In the genomic region with DNA sequence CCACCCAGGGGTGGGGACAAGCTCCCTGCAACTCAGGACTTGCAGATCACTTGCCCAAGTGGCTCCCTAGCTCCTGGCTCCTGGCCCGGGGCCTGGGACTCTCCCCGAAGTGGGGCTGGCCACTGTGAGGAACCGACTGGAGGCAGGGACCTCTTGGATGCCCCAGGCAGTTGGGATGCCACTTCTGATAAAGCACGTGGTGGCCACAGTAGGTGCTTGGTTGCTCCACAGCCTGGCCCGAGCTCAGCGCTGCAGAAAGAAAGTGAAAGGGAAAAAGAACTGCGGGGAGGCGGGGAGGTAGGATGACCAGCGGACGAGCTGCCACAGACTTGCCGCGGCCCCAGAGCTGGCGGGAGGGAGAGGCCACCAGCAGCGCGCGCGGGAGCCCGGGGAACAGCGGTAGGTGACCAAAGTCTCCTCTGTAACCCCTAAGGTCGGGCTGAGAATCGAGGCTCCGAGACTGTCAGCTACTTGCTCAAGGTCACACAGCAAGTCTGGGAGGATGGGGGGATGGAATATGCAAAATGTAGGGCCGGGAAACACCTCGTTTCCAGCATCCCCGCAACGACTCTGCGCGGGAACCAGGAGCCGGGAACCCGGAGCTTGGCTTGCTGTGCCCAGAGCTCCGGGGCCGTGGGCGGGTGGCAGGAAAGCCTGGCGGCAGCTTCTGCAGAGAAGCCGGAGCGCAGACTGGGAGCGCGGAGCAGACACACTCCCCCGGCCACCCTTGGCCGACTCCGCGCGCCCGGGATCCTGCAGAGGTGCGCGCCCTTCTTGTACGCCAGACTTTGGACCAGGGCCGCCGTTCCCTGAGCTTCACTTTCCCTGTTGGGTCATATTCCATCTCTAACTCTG, we compare ENCODE assay signal across 1 cellular context.
TF ChIP-seq lines count a peak whose summit lies in the region.

No MANE protein-coding gene starts in this region.

TF ChIP-seq in H1, 55 proteins besides CTCF, POLR2A, EP300 and RAD21 (continued from another document):
- TF ChIP-seq CEBPB (IDR thresholded peaks at IDR 0.05; ENCODE audit: low read depth, low read length) (no peak), FOSL1 (IDR thresholded peaks at IDR 0.05; ENCODE audit: insufficient read depth, low read depth, low read length) (no peak), CTBP2 (IDR thresholded peaks at IDR 0.05; ENCODE audit: borderline replicate concordance, insufficient read depth, insufficient read length, low read length) (no peak), SUZ12 (IDR thresholded peaks at IDR 0.05; ENCODE audit: low read length) (0 out of 2 replicates have a peak, but pooled peaks have one; percentile 28), HDAC2 (IDR thresholded peaks at IDR 0.05; ENCODE audit: borderline replicate concordance in 1 of 2, low read depth in 2 of 2, low read length in 2 of 2) (no peak), JUN (IDR thresholded peaks at IDR 0.05; ENCODE audit: low read depth, low read length) (no peak), TBP (IDR thresholded peaks at IDR 0.05; ENCODE audit: low read depth, low read length) (peak; percentile 13; the same call in 1 of the 2 replicates), KDM1A (IDR thresholded peaks at IDR 0.05; ENCODE audit: borderline replicate concordance, low read length) (0 out of 2 replicates have a peak, but pooled peaks have one; percentile 69), EGR1 (IDR thresholded peaks at IDR 0.05; ENCODE audit: borderline replicate concordance, low read depth, low read length) (0 out of 2 replicates have a peak, but pooled peaks have one; percentile 15), ZNF274 (IDR thresholded peaks at IDR 0.05; ENCODE audit: borderline replicate concordance, extremely low read depth, low read length) (no peak), SIX5 (IDR thresholded peaks at IDR 0.05; ENCODE audit: low read depth, low read length) (no peak), SP1 (IDR thresholded peaks at IDR 0.05; ENCODE audit: low read depth, low read length) (no peak), SP4 (IDR thresholded peaks at IDR 0.05; ENCODE audit: low read length) (no peak), POLR2AphosphoS5 (IDR thresholded peaks at IDR 0.05; ENCODE audit: low read depth, low read length) (no peak), EZH2 (IDR thresholded peaks at IDR 0.05; ENCODE audit: low read depth, low read length, severe bottlenecking) (no peak), KDM4A (IDR thresholded peaks at IDR 0.05; ENCODE audit: low read depth, low read length, severe bottlenecking) (peak; percentile 49), TCF12 (IDR thresholded peaks at IDR 0.05; ENCODE audit: low read depth, low read length) (no peak), HDAC6 (IDR thresholded peaks at IDR 0.05; ENCODE audit: low read depth, low read length) (no peak), SIRT6 (IDR thresholded peaks at IDR 0.05; ENCODE audit: low read length) (no peak), SIN3A (conservative IDR thresholded peaks at IDR 0.05 in 1 of 2, IDR thresholded peaks at IDR 0.05 in 1 of 2; ENCODE audit: low read depth in 1 of 2, low read length in 2 of 2) (0 out of 4 replicates have a peak, but pooled peaks of 1 of the 2 experiments have one; percentile 18)
- TF ChIP-seq, protein P1, sequence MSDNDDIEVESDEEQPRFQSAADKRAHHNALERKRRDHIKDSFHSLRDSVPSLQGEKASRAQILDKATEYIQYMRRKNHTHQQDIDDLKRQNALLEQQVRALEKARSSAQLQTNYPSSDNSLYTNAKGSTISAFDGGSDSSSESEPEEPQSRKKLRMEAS (IDR thresholded peaks at IDR 0.05) = 0 out of 2 replicates have a peak, but pooled peaks have one; percentile 17
- TF ChIP-seq, protein P2, sequence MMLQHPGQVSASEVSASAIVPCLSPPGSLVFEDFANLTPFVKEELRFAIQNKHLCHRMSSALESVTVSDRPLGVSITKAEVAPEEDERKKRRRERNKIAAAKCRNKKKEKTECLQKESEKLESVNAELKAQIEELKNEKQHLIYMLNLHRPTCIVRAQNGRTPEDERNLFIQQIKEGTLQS (IDR thresholded peaks at IDR 0.05; ENCODE audit: insufficient read depth, low read depth, low read length) = no peak
- TF ChIP-seq, protein P3, sequence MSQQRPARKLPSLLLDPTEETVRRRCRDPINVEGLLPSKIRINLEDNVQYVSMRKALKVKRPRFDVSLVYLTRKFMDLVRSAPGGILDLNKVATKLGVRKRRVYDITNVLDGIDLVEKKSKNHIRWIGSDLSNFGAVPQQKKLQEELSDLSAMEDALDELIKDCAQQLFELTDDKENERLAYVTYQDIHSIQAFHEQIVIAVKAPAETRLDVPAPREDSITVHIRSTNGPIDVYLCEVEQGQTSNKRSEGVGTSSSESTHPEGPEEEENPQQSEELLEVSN (IDR thresholded peaks at IDR 0.05) = peak; percentile 65
